22 cellular contexts compared by ENCODE assay signal in the genomic region with DNA sequence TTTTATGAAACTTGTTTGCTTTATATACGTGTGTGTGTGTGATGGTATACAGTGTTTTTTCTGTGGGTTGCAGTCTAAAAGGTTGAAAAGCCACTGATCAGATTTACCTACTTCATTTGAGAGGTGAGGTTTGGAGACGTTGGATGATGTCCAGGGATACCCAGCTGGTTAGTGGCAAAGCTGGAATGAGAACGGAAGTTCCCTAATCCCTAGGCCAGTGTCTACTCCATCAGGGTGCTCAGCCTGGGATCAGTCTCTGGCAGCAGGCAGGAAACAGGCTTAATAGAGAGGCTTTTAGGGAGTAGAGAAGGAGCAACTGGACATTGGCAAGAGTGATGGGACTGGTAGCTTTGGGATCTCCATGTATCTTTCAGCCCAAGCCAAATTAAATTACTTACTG.
DNase-seq lines count a peak whose midpoint lies in the region; ATAC-seq and TF ChIP-seq lines count a peak whose summit lies in the region.
"Had no signal": no experiment of that assay in that cellular context is flagged by ENCODE, and none has a peak within 500 bp of the region (broad histone marks: within the 10 kb centered on the region; RNA-seq: fewer than 3 reads in every experiment).

No MANE protein-coding gene starts in this region.

- H3K27me3 Mint-ChIP-seq in stimulated activated memory B cell treated with anti-CD40 and anti-IgM and Interleukin-4, amounts not matched to agents 10 μg/mL and 1 μg/mL and 100 μg/mL, for 72 hours, result no peaks in the 10 kb centered on the region
- H3K27me3 Mint-ChIP-seq: B cell; IgD-negative memory B cell; stimulated activated naive CD8-positive, alpha-beta T cell treated with anti-CD3 and anti-CD28 coated beads, Interleukin-15, amount 100 ng/mL, for 72 hours had no signal

- BruUV-seq in PC-3 (replicated peaks; lab: Mats Ljungman, UMichigan), result no TSS peak

- 0 out of 2 replicates have a peak overlapping the region, but pooled peaks have one; percentile 28 for H3K27ac ChIP-seq in PC-3 (ENCODE audit: low read length)
- H3K27ac ChIP-seq in hepatocyte, result no peak overlapping the region
- H3K27ac ChIP-seq: body of pancreas, skin epidermis, upper lobe of right lung had no signal

- H3K36me3 ChIP-seq in PC-3 (ENCODE audit: low read depth, low read length), result no peaks in the 10 kb centered on the region
- H3K36me3 ChIP-seq in hepatocyte (replicated peaks; ENCODE audit: insufficient read depth, low read depth), result no peaks in the 10 kb centered on the region
- H3K36me3 ChIP-seq: HAP-1, upper lobe of right lung had no signal

- no peaks in the 10 kb centered on the region for H3F3A ChIP-seq in PC-3 (ENCODE audit: low read length, unreplicated experiment)

- H3K27me3 ChIP-seq in PC-3 (ENCODE audit: low read length) (no peaks in the 10 kb centered on the region), hepatocyte (no peaks in the 10 kb centered on the region)
- H3K27me3 ChIP-seq: body of pancreas, upper lobe of right lung had no signal

- 42% methylated on average over 3 of the region's 3 CpGs for WGBS in hepatocyte (ENCODE audit: low lambda C conversion rate, missing lambda C conversion rate)

- H3K9me2 ChIP-seq in PC-3 (replicated peaks; ENCODE audit: low read length), result no peaks in the 10 kb centered on the region
- no peaks in the 10 kb centered on the region for H3K9me2 ChIP-seq in hepatocyte (replicated peaks; ENCODE audit: insufficient read depth)

- H3K4me3 ChIP-seq in PC-3 (ENCODE audit: low read length) (no peak overlapping the region), hepatocyte (no peak overlapping the region)
- H3K4me3 ChIP-seq: body of pancreas, HAP-1, skin epidermis, upper lobe of right lung had no signal

- H4K20me1 ChIP-seq in PC-3 (ENCODE audit: low read length) (no peaks in the 10 kb centered on the region), hepatocyte (ENCODE audit: insufficient read depth, poor library complexity, severe bottlenecking) (peaks cover 4% of the 10 kb centered on the region)

- H3K79me2 ChIP-seq in PC-3 (ENCODE audit: low read length) (no peaks in the 10 kb centered on the region), hepatocyte (peaks cover 38% of the 10 kb centered on the region)

- H3K4me3 Mint-ChIP-seq in stimulated activated memory B cell treated with anti-CD40 and anti-IgM and Interleukin-4, amounts not matched to agents 10 μg/mL and 1 μg/mL and 100 μg/mL, for 72 hours, result no peak overlapping the region
- H3K4me3 Mint-ChIP-seq: B cell; IgD-negative memory B cell; nephron; stimulated activated naive CD8-positive, alpha-beta T cell treated with anti-CD3 and anti-CD28 coated beads, Interleukin-15, amount 100 ng/mL, for 72 hours had no signal

- TF ChIP-seq CTCF in PC-3 (conservative IDR thresholded peaks at IDR 0.05; ENCODE audit: low read depth, low read length) (no peak), hepatocyte (IDR thresholded peaks at IDR 0.05; ENCODE audit: poor library complexity) (no peak)

- H3K9me3 Mint-ChIP-seq in stimulated activated memory B cell treated with anti-CD40 and anti-IgM and Interleukin-4, amounts not matched to agents 10 μg/mL and 1 μg/mL and 100 μg/mL, for 72 hours, result no peaks in the 10 kb centered on the region
- H3K9me3 Mint-ChIP-seq: nephron had no signal

- no peak overlapping the region for H3K9ac ChIP-seq in PC-3 (ENCODE audit: low read length)

- POLR2A ChIA-PET in PC-3 (lab: Charles Lee; ENCODE audit: unreplicated experiment), result interaction anchor here (0.6 to 0.7 kb wide), 2 partner anchors 20 to 82 kb away, joined by 3 read pairs; no protein-coding TSS in a partner anchor

- peaks cover 40% of the 10 kb centered on the region for H3K36me3 Mint-ChIP-seq in stimulated activated memory B cell treated with anti-CD40 and anti-IgM and Interleukin-4, amounts not matched to agents 10 μg/mL and 1 μg/mL and 100 μg/mL, for 72 hours

- peak overlapping the region; percentile 40 for H3K27ac Mint-ChIP-seq in stimulated activated memory B cell treated with anti-CD40 and anti-IgM and Interleukin-4, amounts not matched to agents 10 μg/mL and 1 μg/mL and 100 μg/mL, for 72 hours
- H3K27ac Mint-ChIP-seq: B cell; stimulated activated naive CD8-positive, alpha-beta T cell treated with anti-CD3 and anti-CD28 coated beads, Interleukin-15, amount 100 ng/mL, for 72 hours had no signal

- peaks cover 27% of the 10 kb centered on the region for H3K4me1 ChIP-seq in PC-3 (ENCODE audit: insufficient read depth, low read length)
- H3K4me1 ChIP-seq in hepatocyte (ENCODE audit: insufficient read depth), result peaks cover 9% of the 10 kb centered on the region
- H3K4me1 ChIP-seq: upper lobe of right lung had no signal

- peak; percentile 18 for ATAC-seq in PC-3
- ATAC-seq in stimulated activated memory B cell treated with anti-CD40 and anti-IgM and Interleukin-4, amounts not matched to agents 10 μg/mL and 1 μg/mL and 100 μg/mL, for 72 hours, result no peak
- ATAC-seq: body of pancreas; Right ventricle myocardium inferior; stimulated activated naive CD8-positive, alpha-beta T cell treated with anti-CD3 and anti-CD28 coated beads, Interleukin-15, amount 100 ng/mL, for 72 hours; upper lobe of right lung had no signal

- CTCF ChIA-PET in PC-3 (lab: Charles Lee), result interaction anchor here (0.6 kb wide), 1 partner anchor 145 kb away, joined by 3 read pairs; no protein-coding TSS in a partner anchor

- H3K4me2 ChIP-seq in PC-3 (ENCODE audit: low read length) (peak overlapping the region; percentile 35), hepatocyte (peak overlapping the region; percentile 26)

- intact Hi-C loops in PC-3 (cut with micrococcal nuclease), result loop anchor here (1.0 to 2.0 kb wide), 2 partner anchors 81 to 85 kb away; partner anchors contain the start of genes C6orf52 and PAK1IP1

- DNase-seq in HCEC 1CT (peak; percentile 27), PC-3 (no peak), hepatocyte (ENCODE audit: low spot score) (no peak), glomerular visceral epithelial cell (ENCODE audit: extremely low spot score) (no peak), activated gamma-delta T cell treated with Interleukin-2 at 50 U/mL for 16 hours (no peak), germinal center (ENCODE audit: low spot score) (no peak)
- no peak for DNase-seq in activated CD4-positive, CD25-positive, alpha-beta regulatory T cell treated with anti-CD3 and anti-CD28 coated beads, Interleukin-2, amount 50 U/mL, for 72 hours
- DNase-seq: body of pancreas; kidney; NCI-H1694; NCI-H446; stimulated activated CD4-positive, alpha-beta T cell treated with anti-CD3 and anti-CD28 coated beads, Interleukin-2, amount 100 ng/mL, for 48 hours; stimulated activated naive CD8-positive, alpha-beta T cell treated with anti-CD3 and anti-CD28 coated beads, Interleukin-15, amount 100 ng/mL, for 72 hours; T-helper 1 cell; upper lobe of right lung had no signal

- H3K4me1 Mint-ChIP-seq in stimulated activated memory B cell treated with anti-CD40 and anti-IgM and Interleukin-4, amounts not matched to agents 10 μg/mL and 1 μg/mL and 100 μg/mL, for 72 hours, result peaks cover 20% of the 10 kb centered on the region

- H2AFZ ChIP-seq in PC-3 (ENCODE audit: low read length) (no peak overlapping the region), hepatocyte (no peak overlapping the region)

- no peaks in the 10 kb centered on the region for H3K9me3 ChIP-seq in PC-3 (ENCODE audit: low read length)
- no peaks in the 10 kb centered on the region for H3K9me3 ChIP-seq in hepatocyte (ENCODE audit: low read depth)
- H3K9me3 ChIP-seq: body of pancreas, HAP-1, upper lobe of right lung had no signal
